ENCODE assay signal across 13 cellular contexts in the genomic region with DNA sequence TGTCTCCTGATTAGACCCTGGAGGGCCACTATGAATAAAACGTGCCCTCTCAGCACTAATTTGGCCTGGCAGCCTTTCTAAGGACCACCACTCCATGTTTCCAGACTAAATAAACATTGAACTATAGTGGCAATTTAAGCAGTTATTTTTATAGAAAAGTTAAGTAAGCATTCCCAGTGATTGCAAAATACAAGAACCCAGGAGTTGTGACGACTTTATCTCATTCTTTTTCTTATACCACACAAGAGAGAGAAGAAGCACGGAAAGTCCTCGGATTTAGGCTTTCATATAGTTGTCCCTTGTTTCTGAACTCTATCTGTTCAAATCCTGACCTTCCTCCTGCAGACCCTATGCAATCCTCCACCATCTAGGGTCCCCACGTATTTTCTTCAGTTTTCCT. TPM values are rescaled to one million over a fixed set of nuclear protein-coding genes. Genes with fewer than 3 reads are reported as not detected.
DNase-seq lines count a peak whose midpoint lies in the region; ATAC-seq and TF ChIP-seq lines count a peak whose summit lies in the region.
"Had no signal": no experiment of that assay in that cellular context is flagged by ENCODE, and none has a peak within 500 bp of the region (broad histone marks: within the 10 kb centered on the region; RNA-seq: fewer than 3 reads in every experiment).

No MANE protein-coding gene starts in this region.

- peak overlapping the region; percentile 51; the same call in 1 of the 2 replicates for H3K23ac ChIP-seq in IMR-90 (ENCODE audit: low read depth, low read length)

- TF ChIP-seq CTCF in IMR-90 (conservative IDR thresholded peaks at IDR 0.05; ENCODE audit: low read depth, low read length): no peak
- no peak for TF ChIP-seq CTCF in choroid plexus epithelial cell (conservative IDR thresholded peaks at IDR 0.05; ENCODE audit: low read depth, low read length)

- H3K4me3 ChIP-seq in IMR-90 (ENCODE audit: insufficient read depth, low read depth, low read length) (no peak overlapping the region), choroid plexus epithelial cell (ENCODE audit: low read depth, low read length) (peak overlapping the region; percentile 5), subcutaneous abdominal adipose tissue (ENCODE audit: low read depth in 1 of 5, low read length in 5 of 5) (peak overlapping the region in 3 of 5 donors; percentile 44 to 55 (median 50))
- H3K4me3 ChIP-seq: BLaER1 treated with 17β-estradiol and CSF1 and Interleukin-3, amounts not matched to agents 10 nM and 100 nM; GM12878; HAP-1 had no signal

- H3K18ac ChIP-seq in IMR-90 (ENCODE audit: low read depth, low read length): peak overlapping the region; percentile 42; the same call in 1 of the 2 replicates

- POLR2A ChIA-PET in IMR-90 (lab: Charles Lee; ENCODE audit: unreplicated experiment): no interaction called here

- H4K91ac ChIP-seq in IMR-90 (ENCODE audit: insufficient read depth, low read depth, low read length): no peak overlapping the region; the same call in 1 of the 2 replicates

- no peak for TF ChIP-seq RAD21 in IMR-90 (IDR thresholded peaks at IDR 0.05; ENCODE audit: low read length)

- H2AK9ac ChIP-seq in IMR-90 (replicated peaks; ENCODE audit: low read depth, low read length, poor library complexity): no peak overlapping the region

- peaks cover 9% of the 10 kb centered on the region for H3K4me1 ChIP-seq in IMR-90 (ENCODE audit: control insufficient read depth, insufficient read depth, low read length)
- H3K4me1 ChIP-seq in subcutaneous abdominal adipose tissue (ENCODE audit: control insufficient read depth in 5 of 5, insufficient read depth in 5 of 5, low read length in 5 of 5): peaks cover 0 to 53% (median 26%) of the 10 kb centered on the region in 5 donors

- peak; percentile 49 for DNase-seq in IMR-90
- peak; percentile 71 for DNase-seq in choroid plexus epithelial cell (ENCODE audit: low read depth)
- DNase-seq in iris pigment epithelial cell (ENCODE audit: low read depth): peak; percentile 62
- no peak for DNase-seq in kidney glomerular epithelial cell (lab: John Stamatoyannopoulos, UW)
- DNase-seq in DMS153 treated with DMSO at 0.1 percent for 48 hours (lab: John Stamatoyannopoulos, UW; ENCODE audit: unreplicated experiment): no peak
- DNase-seq in T-helper 9 cell: no peak
- DNase-seq: 8988T; AML-193; CD4-positive, CD25-positive, alpha-beta regulatory T cell had no signal

- no peak for TF ChIP-seq POLR2A in IMR-90 (IDR thresholded peaks at IDR 0.05; ENCODE audit: low read depth, low read length)

- H3K27ac ChIP-seq in IMR-90 (ENCODE audit: insufficient read depth, low read length) (peak overlapping the region; percentile 35; the same call in 1 of the 2 replicates), subcutaneous abdominal adipose tissue (ENCODE audit: low read depth, low read length) (peak overlapping the region; percentile 54)
- H3K27ac ChIP-seq: BLaER1 treated with 17β-estradiol and CSF1 and Interleukin-3, amounts not matched to agents 10 nM and 100 nM had no signal

- BruUV-seq in IMR-90 (replicated peaks; lab: Mats Ljungman, UMichigan): no TSS peak

- H2AK5ac ChIP-seq in IMR-90 (ENCODE audit: low read depth, low read length): peak overlapping the region; percentile 26; the same call in 1 of the 2 replicates

- intact Hi-C loops in IMR-90 (cut with micrococcal nuclease): loop anchor here (5.0 to 10.0 kb wide), 2 partner anchors 87 to 164 kb away; no protein-coding TSS in a partner anchor

- peaks cover 2% of the 10 kb centered on the region; the same call in 1 of the 2 replicates for H3K9me1 ChIP-seq in IMR-90 (ENCODE audit: insufficient read depth, low read length)

- no peak for ATAC-seq in IMR-90 (ENCODE audit: low read depth)
- ATAC-seq: GM12878 had no signal

- H4K5ac ChIP-seq in IMR-90 (ENCODE audit: low read depth, low read length): peak overlapping the region; percentile 18; the same call in 1 of the 2 replicates

- peak overlapping the region; percentile 72 for H3K4ac ChIP-seq in IMR-90 (ENCODE audit: low read depth, low read length)

- H3K4me2 ChIP-seq in IMR-90 (ENCODE audit: low read depth, low read length): peak overlapping the region; percentile 80

- CTCF ChIA-PET in IMR-90 (lab: Yijun Ruan, JAX): interaction anchor here (2.7 kb wide), 1 partner anchor 269 kb away, joined by 12 read pairs; no protein-coding TSS in a partner anchor

- dilution Hi-C loops in IMR-90 (cut with HindIII; ENCODE audit: low sequenced_read_pairs, unreplicated experiment): no loop called here

- H3K9me3 ChIP-seq in IMR-90 (ENCODE audit: control insufficient read depth, insufficient read depth, low read length): no peaks in the 10 kb centered on the region
- no peaks in the 10 kb centered on the region for H3K9me3 ChIP-seq in subcutaneous abdominal adipose tissue (ENCODE audit: control insufficient read depth in 5 of 5, low read length in 5 of 5)
- H3K9me3 ChIP-seq: BLaER1 treated with 17β-estradiol and CSF1 and Interleukin-3, amounts not matched to agents 10 nM and 100 nM had no signal

- peak overlapping the region in 1 of 2 experiments; percentile 46; a peak in 1 of 4 replicates for H4K8ac ChIP-seq in IMR-90 (ENCODE audit: low read depth in 2 of 2, low read length in 2 of 2)

- no peak overlapping the region; the same call in 2 of the 3 replicates for H2BK15ac ChIP-seq in IMR-90 (ENCODE audit: low read depth, low read length)

- H3K36me3 ChIP-seq in IMR-90 (ENCODE audit: control insufficient read depth, insufficient read depth, low read length) (no peaks in the 10 kb centered on the region), subcutaneous abdominal adipose tissue (ENCODE audit: control insufficient read depth in 5 of 5, insufficient read depth in 5 of 5, low read length in 5 of 5) (no peaks in the 10 kb centered on the region)
- H3K36me3 ChIP-seq: BLaER1 treated with 17β-estradiol and CSF1 and Interleukin-3, amounts not matched to agents 10 nM and 100 nM; HAP-1 had no signal

- peak overlapping the region; percentile 51 for H2BK5ac ChIP-seq in IMR-90 (ENCODE audit: low read depth, low read length, poor library complexity, severe bottlenecking)

- no peak overlapping the region for H3K56ac ChIP-seq in IMR-90 (ENCODE audit: extremely low read depth, insufficient read depth, low read length)

- H3K9ac ChIP-seq in IMR-90 (ENCODE audit: low read depth, low read length) (no peak overlapping the region; the same call in 1 of the 2 replicates), subcutaneous abdominal adipose tissue (ENCODE audit: low read length in 5 of 5) (peak overlapping the region in 2 of 5 donors; percentile 20 to 24)
- H3K9ac ChIP-seq: BLaER1 treated with 17β-estradiol and CSF1 and Interleukin-3, amounts not matched to agents 10 nM and 100 nM had no signal

- H3K14ac ChIP-seq in IMR-90 (replicated peaks; ENCODE audit: low read depth, low read length): 0 out of 2 replicates have a peak overlapping the region, but pooled peaks have one; percentile 50

- 67% methylated on average over 1 of the region's 5 CpGs; no CpG with 5 or more reads in 1 of the 2 experiments for WGBS in IMR-90 (ENCODE audit: extremely low coverage in 2 of 2, insufficient read length in 1 of 2), 2 experiments

- H2BK20ac ChIP-seq in IMR-90 (ENCODE audit: low read depth, low read length): peak overlapping the region; percentile 68

- peak overlapping the region; percentile 54; the same call in 1 of the 2 replicates for H2BK120ac ChIP-seq in IMR-90 (ENCODE audit: low read depth, low read length)

- H2AFZ ChIP-seq in IMR-90 (replicated peaks; ENCODE audit: low read length, poor library complexity): peak overlapping the region; percentile 59

- H3K27me3 ChIP-seq in IMR-90 (ENCODE audit: control insufficient read depth, insufficient read depth, low read length) (no peaks in the 10 kb centered on the region), subcutaneous abdominal adipose tissue (ENCODE audit: control insufficient read depth in 5 of 5, insufficient read depth in 4 of 5, low read length in 5 of 5) (no peaks in the 10 kb centered on the region)
- H3K27me3 ChIP-seq: BLaER1 treated with 17β-estradiol and CSF1 and Interleukin-3, amounts not matched to agents 10 nM and 100 nM had no signal

- H3K79me1 ChIP-seq in IMR-90 (ENCODE audit: low read depth in 1 of 2, low read length in 2 of 2): no peaks in the 10 kb centered on the region

- H4K20me1 ChIP-seq in IMR-90 (ENCODE audit: insufficient read depth, low read length): no peaks in the 10 kb centered on the region
- H4K20me1 ChIP-seq: BLaER1 treated with 17β-estradiol and CSF1 and Interleukin-3, amounts not matched to agents 10 nM and 100 nM had no signal

- in situ Hi-C loops in IMR-90 (cut with MboI; ENCODE audit: low sequenced_read_pairs): no loop called here

TF ChIP-seq in IMR-90, 13 proteins besides CTCF, POLR2A, EP300 and RAD21 (continues in another document):
- TF ChIP-seq MXI1 (IDR thresholded peaks at IDR 0.05; ENCODE audit: borderline replicate concordance, low read depth, low read length) (no peak), RCOR1 (IDR thresholded peaks at IDR 0.05; ENCODE audit: insufficient replicate concordance, low read length) (no peak), FOS (IDR thresholded peaks at IDR 0.05; ENCODE audit: low read depth, low read length) (no peak), RFX5 (IDR thresholded peaks at IDR 0.05; ENCODE audit: low read depth, low read length) (no peak), SMC3 (IDR thresholded peaks at IDR 0.05; ENCODE audit: low read depth, low read length) (no peak), MAZ (IDR thresholded peaks at IDR 0.05; ENCODE audit: borderline replicate concordance, low read depth, low read length) (no peak), MAFK (IDR thresholded peaks at IDR 0.05; ENCODE audit: low read depth, low read length) (0 out of 2 replicates have a peak, but pooled peaks have one; percentile 5), NFE2L2 (IDR thresholded peaks at IDR 0.05; ENCODE audit: low read depth, low read length) (no peak), CEBPB (IDR thresholded peaks at IDR 0.05; ENCODE audit: low read depth, low read length) (peak; percentile 79)
- TF ChIP-seq, protein P1, sequence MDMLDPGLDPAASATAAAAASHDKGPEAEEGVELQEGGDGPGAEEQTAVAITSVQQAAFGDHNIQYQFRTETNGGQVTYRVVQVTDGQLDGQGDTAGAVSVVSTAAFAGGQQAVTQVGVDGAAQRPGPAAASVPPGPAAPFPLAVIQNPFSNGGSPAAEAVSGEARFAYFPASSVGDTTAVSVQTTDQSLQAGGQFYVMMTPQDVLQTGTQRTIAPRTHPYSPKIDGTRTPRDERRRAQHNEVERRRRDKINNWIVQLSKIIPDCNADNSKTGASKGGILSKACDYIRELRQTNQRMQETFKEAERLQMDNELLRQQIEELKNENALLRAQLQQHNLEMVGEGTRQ (IDR thresholded peaks at IDR 0.05; ENCODE audit: low read depth, low read length): no peak

RNA-seq across cellular contexts. Expression of a gene that starts 23.1 kb away (rescaled TPM):
- 82.1 and 133 TPM in 2 replicates for total RNA-seq in IMR-90 (2012; rRNA removed)
- polyA plus RNA-seq in IMR-90 (2012; rRNA removed): 91.0 and 98.1 TPM in 2 replicates
- polyA plus RNA-seq in IMR-90 (2012; cell fraction: cytosol; rRNA removed): 53.4 and 67.4 TPM in 2 replicates
- 31.4 and 54.0 TPM in 2 replicates for polyA plus RNA-seq in IMR-90 (2012; cell fraction: nucleus; rRNA removed; ENCODE audit: low replicate concordance)

RNA-seq across cellular contexts. Expression of a gene that starts 52.0 kb away (rescaled TPM):
- 58.6 and 59.7 TPM in 2 replicates for total RNA-seq in IMR-90 (2012; rRNA removed)
- polyA plus RNA-seq in IMR-90 (2012; rRNA removed): 22.9 and 28.1 TPM in 2 replicates
- 13.1 and 15.9 TPM in 2 replicates for polyA plus RNA-seq in IMR-90 (2012; cell fraction: cytosol; rRNA removed)
- polyA plus RNA-seq in IMR-90 (2012; cell fraction: nucleus; rRNA removed; ENCODE audit: low replicate concordance): 5.7 and 19.6 TPM in 2 replicates

Comparison
In these comparisons a context has a peak if more than half of its experiments do, and no peak if none do; other contexts are left out.
1. DNase-seq: peak in IMR-90 (single experiment), choroid plexus epithelial cell (single experiment) and iris pigment epithelial cell (single experiment); none in kidney glomerular epithelial cell (single experiment), DMS153 treated with DMSO at 0.1 percent for 48 hours (single experiment) and T-helper 9 cell (single experiment).